Comparison of ENCODE assay signal across 21 cellular contexts in the genomic region with DNA sequence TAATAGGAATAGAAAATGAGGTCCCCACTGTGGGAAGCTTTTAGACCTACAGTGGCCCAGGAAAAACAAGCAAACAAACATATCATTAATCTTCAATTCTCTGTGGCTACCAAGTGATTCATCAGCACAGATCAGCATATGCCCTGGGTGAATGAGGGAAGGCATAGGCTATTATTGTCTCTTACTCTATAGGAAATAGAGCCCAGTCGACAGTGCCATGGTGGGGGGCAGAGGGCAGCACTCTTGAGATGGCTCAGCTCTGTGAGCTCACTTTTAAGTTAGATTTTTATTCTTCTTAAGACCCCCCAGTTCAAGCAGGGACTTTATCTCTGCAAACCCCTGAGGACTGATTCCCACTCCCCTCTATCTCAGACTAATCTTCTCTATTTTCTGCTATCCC.
"Had no signal": no experiment of that assay in that cellular context is flagged by ENCODE, and none has a peak within 500 bp of the region (broad histone marks: within the 10 kb centered on the region; RNA-seq: fewer than 3 reads in every experiment).

No MANE protein-coding gene starts in this region.

- H3K4me3 Mint-ChIP-seq: nephron had no signal

- H3K36me3 ChIP-seq: esophagus muscularis mucosa, gastroesophageal sphincter, left lung, neutrophil, sigmoid colon, stomach, thoracic aorta, transverse colon had no signal

- H3K9me3 ChIP-seq: esophagus muscularis mucosa, gastroesophageal sphincter, left lung, neutrophil, sigmoid colon, stomach, thoracic aorta, transverse colon had no signal

- DNase-seq: effector memory CD4-positive, alpha-beta T cell; glutamatergic neuron; islet precursor cell; left lung; mesenchymal stem cell; naive B cell; posterior cingulate gyrus; sigmoid colon; stimulated activated CD4-positive, alpha-beta T cell treated with anti-CD3 and anti-CD28 coated beads, Interleukin-2, amount 100 ng/mL, for 24 hours; stimulated activated CD4-positive, alpha-beta T cell treated with anti-CD3 and anti-CD28 coated beads, Interleukin-4, amount 100 ng/mL, for 4 hours; stimulated activated naive CD4-positive, alpha-beta T cell; stomach; substantia nigra; transverse colon had no signal

- H3K9me3 Mint-ChIP-seq: nephron had no signal

- H3K27ac Mint-ChIP-seq: nephron had no signal

- H3K27ac ChIP-seq: esophagus muscularis mucosa, gastroesophageal sphincter, left lung, neutrophil, sigmoid colon, skin epidermis, stomach, thoracic aorta, transverse colon had no signal

- H3K27me3 ChIP-seq: esophagus muscularis mucosa, left lung, sigmoid colon, transverse colon had no signal

- H3K4me1 Mint-ChIP-seq: nephron had no signal

- H3K4me1 ChIP-seq: esophagus muscularis mucosa, gastroesophageal sphincter, sigmoid colon, transverse colon had no signal

- ATAC-seq: gastroesophageal sphincter, left lung had no signal

- H3K4me3 ChIP-seq: esophagus muscularis mucosa, gastroesophageal sphincter, left lung, lung, sigmoid colon, skin epidermis, stomach, thoracic aorta, transverse colon had no signal

- H3K36me3 Mint-ChIP-seq: naive B cell had no signal
